In the genomic region with DNA sequence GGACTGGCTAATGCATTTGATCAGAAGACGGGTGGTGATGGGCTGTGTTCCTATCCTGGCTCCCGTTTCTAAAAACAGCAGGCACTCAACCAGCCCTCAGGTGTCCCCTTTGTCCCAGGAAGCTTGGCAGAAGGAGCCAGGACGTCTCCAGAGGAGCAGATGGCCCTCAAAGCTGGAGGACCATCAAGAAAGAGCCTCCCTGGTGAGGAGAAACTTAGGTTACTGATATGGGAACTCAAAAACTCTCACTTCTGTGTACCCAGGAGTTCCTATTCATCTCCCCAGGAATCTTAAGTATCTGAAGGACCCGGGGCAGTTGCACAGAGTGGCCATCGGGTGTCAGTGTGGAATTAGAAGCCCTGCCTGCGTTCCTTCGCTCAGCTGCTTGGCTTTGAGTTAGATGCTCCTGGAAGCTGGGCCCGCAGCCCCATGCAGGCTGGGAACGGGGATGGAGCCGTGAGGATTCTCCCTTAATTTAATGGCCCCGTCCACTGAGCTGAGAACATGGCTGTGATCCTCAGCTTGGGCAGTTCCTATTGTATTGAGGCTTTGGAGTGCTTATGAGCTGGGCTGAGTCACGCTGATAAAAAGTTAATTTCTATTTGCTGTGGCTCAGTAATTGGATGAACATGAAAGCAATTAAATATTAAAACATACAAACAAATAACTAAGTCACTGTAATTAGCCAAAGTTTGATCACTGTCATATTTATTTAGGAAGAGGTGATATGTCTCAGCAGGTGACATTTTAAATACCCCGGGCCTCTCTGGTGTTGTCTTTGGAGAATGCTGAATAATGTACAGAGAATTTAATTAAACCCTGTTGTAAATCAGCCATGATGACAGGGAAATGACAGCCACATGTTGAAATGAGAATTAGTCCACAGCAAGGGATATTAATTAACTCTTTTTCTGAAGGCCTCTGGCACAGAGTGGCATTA, we compare ENCODE assay signal across 9 cellular contexts.
DNase-seq lines count a peak whose midpoint lies in the region; ATAC-seq and TF ChIP-seq lines count a peak whose summit lies in the region.
"Had no signal": no experiment of that assay in that cellular context is flagged by ENCODE, and none has a peak within 500 bp of the region (broad histone marks: within the 10 kb centered on the region; RNA-seq: fewer than 3 reads in every experiment).

No MANE protein-coding gene starts in this region.

- BruUV-seq in PC-9 (replicated peaks; lab: Mats Ljungman, UMichigan) = no TSS peak

- H3K4me1 Mint-ChIP-seq in neural crest cell = peaks cover 58% of the 10 kb centered on the region

- H3K27ac Mint-ChIP-seq in neural crest cell (ENCODE audit: unreplicated experiment) = no peak overlapping the region
- H3K27ac Mint-ChIP-seq: activated naive CD8-positive, alpha-beta T cell had no signal

- H3K36me3 ChIP-seq in PC-9 (ENCODE audit: low read depth) = no peaks in the 10 kb centered on the region

- TF ChIP-seq CTCF in PC-9 (conservative IDR thresholded peaks at IDR 0.05) (peak; percentile 76), fibroblast of pulmonary artery (IDR thresholded peaks at IDR 0.05; ENCODE audit: low read length, missing control alignments) (peak; percentile 98), neural crest cell (conservative IDR thresholded peaks at IDR 0.05) (peak; percentile 89)

- POLR2A ChIA-PET in PC-9 (lab: Charles Lee; ENCODE audit: unreplicated experiment) = no interaction called here

- no peaks in the 10 kb centered on the region for H3K79me2 ChIP-seq in PC-9 (ENCODE audit: low read depth)

- DNase-seq in DMS114 treated with DMSO at 0.1 percent for 48 hours (lab: John Stamatoyannopoulos, UW; ENCODE audit: unreplicated experiment) (peak; percentile 80), LHCN-M2 (ENCODE audit: low read depth) (peak; percentile 70), PC-9 (peak; percentile 53 to 54), fibroblast of pulmonary artery (ENCODE audit: low read depth) (peak; percentile 88), neural crest cell (ENCODE audit: low read depth, low spot score) (peak; percentile 74), superior temporal gyrus (ENCODE audit: extremely low spot score) (peak; percentile 95)
- peak; percentile 69 to 72 for DNase-seq in activated T-cell treated with anti-CD3 and anti-CD28 coated beads, Interleukin-2, amount 50 U/mL, for 48 hours

- no peaks in the 10 kb centered on the region for H3K9me3 ChIP-seq in PC-9 (ENCODE audit: insufficient read depth, low read depth)

- no peaks in the 10 kb centered on the region for H3K36me3 Mint-ChIP-seq in neural crest cell (ENCODE audit: low read depth)
- H3K36me3 Mint-ChIP-seq: activated naive CD8-positive, alpha-beta T cell had no signal

- H3K27me3 Mint-ChIP-seq in neural crest cell (ENCODE audit: low read depth) = peaks cover 2% of the 10 kb centered on the region

- no peaks in the 10 kb centered on the region for H3K9me3 Mint-ChIP-seq in neural crest cell

- H3F3A ChIP-seq in PC-9 (ENCODE audit: insufficient read depth, low read depth) = no peaks in the 10 kb centered on the region

- H3K4me3 ChIP-seq in PC-9 (no peak overlapping the region), fibroblast of pulmonary artery (replicated peaks; ENCODE audit: low read depth, low read length) (no peak overlapping the region)

- H3K4me1 ChIP-seq in PC-9 (replicated peaks; ENCODE audit: insufficient read depth) = no peaks in the 10 kb centered on the region

- H3K4me2 ChIP-seq in PC-9 = no peak overlapping the region

- no peak overlapping the region for H2AFZ ChIP-seq in PC-9

- H4K20me1 ChIP-seq in PC-9 (ENCODE audit: insufficient read depth) = no peaks in the 10 kb centered on the region

- CTCF ChIA-PET in PC-9 (lab: Charles Lee) = interaction anchor here (0.5 to 0.8 kb wide), 3 partner anchors 471 to 1158 kb away, joined by 3 to 12 read pairs (median 11); partner anchors contain the start of gene SPHK1

- intact Hi-C loops in PC-9 (cut with micrococcal nuclease; ENCODE audit: unreplicated experiment) = loop anchor here (2.0 kb wide), 1 partner anchor 472 kb away; no protein-coding TSS in a partner anchor

- no peak overlapping the region for H3K27ac ChIP-seq in PC-9

- peak overlapping the region; percentile 42 for H3K4me3 Mint-ChIP-seq in neural crest cell
- H3K4me3 Mint-ChIP-seq: activated naive CD8-positive, alpha-beta T cell had no signal

- H3K27me3 ChIP-seq in PC-9 (ENCODE audit: insufficient read depth, low read depth) = peaks cover 55% of the 10 kb centered on the region

- no peaks in the 10 kb centered on the region for H3K9me2 ChIP-seq in PC-9 (ENCODE audit: insufficient read depth)

- no peak for ATAC-seq in GM21825 (IDR thresholded peaks at IDR 0.05; ENCODE audit: unreplicated experiment)
